Comparison of ENCODE assay signal across 15 cellular contexts in genomic region chr10:13745271-13745670, GRCh38.
DNase-seq lines count a peak whose midpoint lies in the region; ATAC-seq, FAIRE-seq and TF ChIP-seq lines count a peak whose summit lies in the region.
"Had no signal": no experiment of that assay in that cellular context is flagged by ENCODE, and none has a peak within 500 bp of the region (broad histone marks: within the 10 kb centered on the region; RNA-seq: fewer than 3 reads in every experiment).

No MANE protein-coding gene starts in this region.

- H3K9me3 ChIP-seq in T-helper 17 cell (ENCODE audit: control insufficient read depth, low read length, poor library complexity, severe bottlenecking) (no peaks in the 10 kb centered on the region), trophoblast cell (ENCODE audit: insufficient read depth, low read depth, low read length) (no peaks in the 10 kb centered on the region)
- H3K9me3 ChIP-seq: HAP-1 had no signal

- H4K12ac ChIP-seq in trophoblast cell (ENCODE audit: low read depth, low read length), result no peak overlapping the region

- peaks cover 1% of the 10 kb centered on the region for H3K9me3 Mint-ChIP-seq in glutamatergic neuron (ENCODE audit: unreplicated experiment)
- H3K9me3 Mint-ChIP-seq: CD4-positive, alpha-beta T cell; IgD-negative memory B cell had no signal

- H2BK12ac ChIP-seq in trophoblast cell (ENCODE audit: low read length), result no peak overlapping the region

- no CpG with 5 or more reads among the region's 7 CpGs for WGBS in trophoblast cell (ENCODE audit: extremely low coverage, insufficient coverage, insufficient read length)

- no peak overlapping the region for H3K23ac ChIP-seq in trophoblast cell (ENCODE audit: low read length)

- no peak overlapping the region for H3K4me3 ChIP-seq in trophoblast cell (ENCODE audit: low read depth, low read length)
- H3K4me3 ChIP-seq: HAP-1 had no signal

- peak overlapping the region; percentile 22 for H3K27ac Mint-ChIP-seq in T-helper 17 cell
- H3K27ac Mint-ChIP-seq in glutamatergic neuron (ENCODE audit: unreplicated experiment), result peak overlapping the region; percentile 29
- H3K27ac Mint-ChIP-seq: B cell; CD4-positive, alpha-beta T cell; IgD-negative memory B cell had no signal

- no peak overlapping the region for H3K4me2 ChIP-seq in trophoblast cell (ENCODE audit: low read length)

- H4K8ac ChIP-seq in trophoblast cell (ENCODE audit: low read depth, low read length), result no peak overlapping the region

- H2AFZ ChIP-seq in trophoblast cell (ENCODE audit: insufficient read depth, low read length, poor library complexity), result no peak overlapping the region

- DNase-seq in GM12892 (ENCODE audit: insufficient read length) (no peak), T-helper 17 cell (no peak), glutamatergic neuron (no peak), trophoblast cell (no peak), urothelium cell line (ENCODE audit: low spot score) (no peak), NCI-H510A (lab: John Stamatoyannopoulos, UW) (no peak)
- no peak for DNase-seq in effector CD4-positive, alpha-beta T cell
- DNase-seq: C1 segment of cervical spinal cord; CD4-positive, alpha-beta T cell; DMS79 had no signal

- no peak for TF ChIP-seq CTCF in glutamatergic neuron (IDR thresholded peaks at IDR 0.05; ENCODE audit: partially characterized antibody, unreplicated experiment)

- H3K14ac ChIP-seq in trophoblast cell (ENCODE audit: low read length), result no peak overlapping the region

- H3K27me3 Mint-ChIP-seq in T-helper 17 cell, result peaks cover 48% of the 10 kb centered on the region
- peaks cover 7% of the 10 kb centered on the region for H3K27me3 Mint-ChIP-seq in glutamatergic neuron (ENCODE audit: unreplicated experiment)

- FAIRE-seq in GM12892 (lab: Jason Lieb, UNC) (peak; percentile 73), urothelium cell line (lab: Jason Lieb, UNC) (no peak)
- FAIRE-seq: GM19239, H1 had no signal

- H3K36me3 Mint-ChIP-seq in T-helper 17 cell (ENCODE audit: low read depth) (peaks cover 8% of the 10 kb centered on the region), glutamatergic neuron (ENCODE audit: unreplicated experiment) (no peaks in the 10 kb centered on the region)

- peaks cover 5% of the 10 kb centered on the region for H3K79me1 ChIP-seq in trophoblast cell (ENCODE audit: low read length)

- no peak overlapping the region for H2AK5ac ChIP-seq in trophoblast cell (ENCODE audit: low read length)

- no peaks in the 10 kb centered on the region for H3K36me3 ChIP-seq in trophoblast cell (ENCODE audit: control insufficient read depth in 1 of 2, insufficient read depth in 2 of 2, low read length in 2 of 2)
- H3K36me3 ChIP-seq: HAP-1 had no signal

- no peak overlapping the region for H2BK5ac ChIP-seq in trophoblast cell (ENCODE audit: low read depth, low read length, poor library complexity)

- H3K4me3 Mint-ChIP-seq in T-helper 17 cell, result no peak overlapping the region
- no peak overlapping the region for H3K4me3 Mint-ChIP-seq in glutamatergic neuron (ENCODE audit: unreplicated experiment)
- H3K4me3 Mint-ChIP-seq: B cell; CD4-positive, alpha-beta T cell; IgD-negative memory B cell had no signal

- no peak overlapping the region for H3K4ac ChIP-seq in trophoblast cell (ENCODE audit: low read depth, low read length)

- no peaks in the 10 kb centered on the region for H3K79me2 ChIP-seq in trophoblast cell (ENCODE audit: control insufficient read depth, insufficient read depth, low read length, poor library complexity)

- H3K27me3 ChIP-seq in trophoblast cell (ENCODE audit: insufficient read depth, low read length), result no peaks in the 10 kb centered on the region

- TF ChIP-seq POLR2A in GM12892 (IDR thresholded peaks at IDR 0.05; ENCODE audit: low read depth, low read length), result no peak

- H3K9ac ChIP-seq in trophoblast cell (ENCODE audit: low read length), result peak overlapping the region; percentile 22

- H4K91ac ChIP-seq in trophoblast cell (ENCODE audit: low read depth, low read length), result no peak overlapping the region

- H2BK120ac ChIP-seq in trophoblast cell (ENCODE audit: insufficient read depth, low read length, poor library complexity), result no peak overlapping the region

- H3K4me1 Mint-ChIP-seq in T-helper 17 cell, result peaks cover 8% of the 10 kb centered on the region
- peaks cover 19% of the 10 kb centered on the region for H3K4me1 Mint-ChIP-seq in glutamatergic neuron (ENCODE audit: low read depth, unreplicated experiment)

- H3K18ac ChIP-seq in trophoblast cell (ENCODE audit: low read length), result no peak overlapping the region

- ATAC-seq in T-helper 17 cell, result no peak

- peaks cover 8 to 9% of the 10 kb centered on the region in 2 experiments for H3K4me1 ChIP-seq in trophoblast cell (ENCODE audit: control insufficient read depth in 1 of 2, insufficient read depth in 2 of 2, low read length in 2 of 2)
- H3K4me1 ChIP-seq: HAP-1 had no signal

- no peak overlapping the region for H3K27ac ChIP-seq in trophoblast cell (ENCODE audit: low read depth, low read length)
